Comparison of ENCODE assay signal across 15 cellular contexts in the genomic region with DNA sequence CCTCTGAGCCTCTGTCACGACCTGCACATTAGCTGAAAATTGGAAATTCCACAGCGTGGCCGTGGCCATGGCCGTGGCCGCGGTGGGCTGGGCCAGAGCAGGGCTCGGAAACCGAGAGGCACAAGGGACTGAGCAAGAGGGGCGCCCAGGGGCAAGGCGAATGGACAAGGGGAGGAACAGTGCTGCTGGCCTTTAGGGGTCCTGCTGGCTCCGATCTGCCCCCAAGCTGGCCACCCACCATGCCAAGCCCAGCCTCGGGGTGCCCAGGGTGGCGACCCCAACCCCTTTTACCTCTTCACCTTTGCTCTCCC.
"Had no signal": no experiment of that assay in that cellular context is flagged by ENCODE, and none has a peak within 500 bp of the region (broad histone marks: within the 10 kb centered on the region; RNA-seq: fewer than 3 reads in every experiment).

No MANE protein-coding gene starts in this region.

- DNase-seq: activated B cell treated with CpG ODN at 0.5 μM for 24 hours; activated CD4-positive, alpha-beta T cell treated with anti-CD3 and anti-CD28 coated beads, Interleukin-2, amount 10 ng/mL, durations not matched to agents 24 days and 14 days; activated CD8-positive, alpha-beta memory T cell treated with anti-CD3 and anti-CD28 coated beads for 24 hours; activated naive CD4-positive, alpha-beta T cell treated with anti-CD3 and anti-CD28 coated beads for 36 hours; dermis blood vessel endothelial cell; kidney; naive thymus-derived CD4-positive, alpha-beta T cell; stimulated activated naive CD4-positive, alpha-beta T cell; substantia nigra; T-helper 17 cell had no signal

- H3K4me1 ChIP-seq: esophagus muscularis mucosa, upper lobe of left lung had no signal

- H3K4me3 Mint-ChIP-seq: activated B cell treated with CpG ODN at 0.5 μM for 24 hours; activated CD4-positive, alpha-beta T cell treated with anti-CD3 and anti-CD28 coated beads, Interleukin-2, amount 10 ng/mL, durations not matched to agents 24 days and 14 days; activated naive CD4-positive, alpha-beta T cell treated with anti-CD3 and anti-CD28 coated beads for 36 hours; central memory CD8-positive, alpha-beta T cell; naive thymus-derived CD4-positive, alpha-beta T cell; T-helper 17 cell had no signal

- H3K9me3 Mint-ChIP-seq: activated B cell treated with CpG ODN at 0.5 μM for 24 hours; activated CD4-positive, alpha-beta T cell treated with anti-CD3 and anti-CD28 coated beads, Interleukin-2, amount 10 ng/mL, durations not matched to agents 24 days and 14 days; activated naive CD4-positive, alpha-beta T cell treated with anti-CD3 and anti-CD28 coated beads for 36 hours; central memory CD8-positive, alpha-beta T cell had no signal

- H3K9me3 ChIP-seq: esophagus muscularis mucosa, upper lobe of left lung had no signal

- H3K36me3 Mint-ChIP-seq: naive thymus-derived CD4-positive, alpha-beta T cell had no signal

- H3K27ac ChIP-seq: esophagus muscularis mucosa, upper lobe of left lung had no signal

- H3K4me3 ChIP-seq: esophagus muscularis mucosa, upper lobe of left lung had no signal

- H3K4me1 Mint-ChIP-seq: activated B cell treated with CpG ODN at 0.5 μM for 24 hours; activated CD4-positive, alpha-beta T cell treated with anti-CD3 and anti-CD28 coated beads, Interleukin-2, amount 10 ng/mL, durations not matched to agents 24 days and 14 days; central memory CD8-positive, alpha-beta T cell; naive thymus-derived CD4-positive, alpha-beta T cell had no signal

- H3K27ac Mint-ChIP-seq: activated B cell treated with CpG ODN at 0.5 μM for 24 hours; activated CD4-positive, alpha-beta T cell treated with anti-CD3 and anti-CD28 coated beads, Interleukin-2, amount 10 ng/mL, durations not matched to agents 24 days and 14 days; activated naive CD4-positive, alpha-beta T cell treated with anti-CD3 and anti-CD28 coated beads for 36 hours; naive thymus-derived CD4-positive, alpha-beta T cell; T-helper 17 cell had no signal

- H3K36me3 ChIP-seq: esophagus muscularis mucosa, upper lobe of left lung had no signal

- ATAC-seq: naive thymus-derived CD4-positive, alpha-beta T cell; sciatic nerve; SK-N-SH treated with all-trans-retinoic acid at 6 μM for 48 hours; T-helper 17 cell had no signal
